In genomic region chr5:83125560-83125959, GRCh38 we compare ENCODE assay signal across 1 cellular context.
TF ChIP-seq lines count a peak whose summit lies in the region.

No MANE protein-coding gene starts in this region.

TF ChIP-seq in GM23338, 12 proteins besides CTCF, POLR2A, EP300 and RAD21:
- TF ChIP-seq NANOG (IDR thresholded peaks at IDR 0.05; ENCODE audit: borderline replicate concordance) (no peak), STAT1 (IDR thresholded peaks at IDR 0.05; ENCODE audit: unreplicated experiment) (no peak), ZNF114 (CRISPR knock-in tag; IDR thresholded peaks at IDR 0.05) (no peak), ZNF331 (CRISPR knock-in tag; IDR thresholded peaks at IDR 0.05; ENCODE audit: low read depth) (no peak), EZH2phosphoT487 (IDR thresholded peaks at IDR 0.05; ENCODE audit: unreplicated experiment) (no peak), CREB1 (CRISPR knock-in tag; IDR thresholded peaks at IDR 0.05; ENCODE audit: low read depth) (no peak), JUNB (IDR thresholded peaks at IDR 0.05; ENCODE audit: unreplicated experiment) (no peak), POLR2AphosphoS5 (IDR thresholded peaks at IDR 0.05; ENCODE audit: low read depth) (no peak), EZH2 (IDR thresholded peaks at IDR 0.05; ENCODE audit: low read depth, unreplicated experiment) (no peak)
- TF ChIP-seq, protein P1, sequence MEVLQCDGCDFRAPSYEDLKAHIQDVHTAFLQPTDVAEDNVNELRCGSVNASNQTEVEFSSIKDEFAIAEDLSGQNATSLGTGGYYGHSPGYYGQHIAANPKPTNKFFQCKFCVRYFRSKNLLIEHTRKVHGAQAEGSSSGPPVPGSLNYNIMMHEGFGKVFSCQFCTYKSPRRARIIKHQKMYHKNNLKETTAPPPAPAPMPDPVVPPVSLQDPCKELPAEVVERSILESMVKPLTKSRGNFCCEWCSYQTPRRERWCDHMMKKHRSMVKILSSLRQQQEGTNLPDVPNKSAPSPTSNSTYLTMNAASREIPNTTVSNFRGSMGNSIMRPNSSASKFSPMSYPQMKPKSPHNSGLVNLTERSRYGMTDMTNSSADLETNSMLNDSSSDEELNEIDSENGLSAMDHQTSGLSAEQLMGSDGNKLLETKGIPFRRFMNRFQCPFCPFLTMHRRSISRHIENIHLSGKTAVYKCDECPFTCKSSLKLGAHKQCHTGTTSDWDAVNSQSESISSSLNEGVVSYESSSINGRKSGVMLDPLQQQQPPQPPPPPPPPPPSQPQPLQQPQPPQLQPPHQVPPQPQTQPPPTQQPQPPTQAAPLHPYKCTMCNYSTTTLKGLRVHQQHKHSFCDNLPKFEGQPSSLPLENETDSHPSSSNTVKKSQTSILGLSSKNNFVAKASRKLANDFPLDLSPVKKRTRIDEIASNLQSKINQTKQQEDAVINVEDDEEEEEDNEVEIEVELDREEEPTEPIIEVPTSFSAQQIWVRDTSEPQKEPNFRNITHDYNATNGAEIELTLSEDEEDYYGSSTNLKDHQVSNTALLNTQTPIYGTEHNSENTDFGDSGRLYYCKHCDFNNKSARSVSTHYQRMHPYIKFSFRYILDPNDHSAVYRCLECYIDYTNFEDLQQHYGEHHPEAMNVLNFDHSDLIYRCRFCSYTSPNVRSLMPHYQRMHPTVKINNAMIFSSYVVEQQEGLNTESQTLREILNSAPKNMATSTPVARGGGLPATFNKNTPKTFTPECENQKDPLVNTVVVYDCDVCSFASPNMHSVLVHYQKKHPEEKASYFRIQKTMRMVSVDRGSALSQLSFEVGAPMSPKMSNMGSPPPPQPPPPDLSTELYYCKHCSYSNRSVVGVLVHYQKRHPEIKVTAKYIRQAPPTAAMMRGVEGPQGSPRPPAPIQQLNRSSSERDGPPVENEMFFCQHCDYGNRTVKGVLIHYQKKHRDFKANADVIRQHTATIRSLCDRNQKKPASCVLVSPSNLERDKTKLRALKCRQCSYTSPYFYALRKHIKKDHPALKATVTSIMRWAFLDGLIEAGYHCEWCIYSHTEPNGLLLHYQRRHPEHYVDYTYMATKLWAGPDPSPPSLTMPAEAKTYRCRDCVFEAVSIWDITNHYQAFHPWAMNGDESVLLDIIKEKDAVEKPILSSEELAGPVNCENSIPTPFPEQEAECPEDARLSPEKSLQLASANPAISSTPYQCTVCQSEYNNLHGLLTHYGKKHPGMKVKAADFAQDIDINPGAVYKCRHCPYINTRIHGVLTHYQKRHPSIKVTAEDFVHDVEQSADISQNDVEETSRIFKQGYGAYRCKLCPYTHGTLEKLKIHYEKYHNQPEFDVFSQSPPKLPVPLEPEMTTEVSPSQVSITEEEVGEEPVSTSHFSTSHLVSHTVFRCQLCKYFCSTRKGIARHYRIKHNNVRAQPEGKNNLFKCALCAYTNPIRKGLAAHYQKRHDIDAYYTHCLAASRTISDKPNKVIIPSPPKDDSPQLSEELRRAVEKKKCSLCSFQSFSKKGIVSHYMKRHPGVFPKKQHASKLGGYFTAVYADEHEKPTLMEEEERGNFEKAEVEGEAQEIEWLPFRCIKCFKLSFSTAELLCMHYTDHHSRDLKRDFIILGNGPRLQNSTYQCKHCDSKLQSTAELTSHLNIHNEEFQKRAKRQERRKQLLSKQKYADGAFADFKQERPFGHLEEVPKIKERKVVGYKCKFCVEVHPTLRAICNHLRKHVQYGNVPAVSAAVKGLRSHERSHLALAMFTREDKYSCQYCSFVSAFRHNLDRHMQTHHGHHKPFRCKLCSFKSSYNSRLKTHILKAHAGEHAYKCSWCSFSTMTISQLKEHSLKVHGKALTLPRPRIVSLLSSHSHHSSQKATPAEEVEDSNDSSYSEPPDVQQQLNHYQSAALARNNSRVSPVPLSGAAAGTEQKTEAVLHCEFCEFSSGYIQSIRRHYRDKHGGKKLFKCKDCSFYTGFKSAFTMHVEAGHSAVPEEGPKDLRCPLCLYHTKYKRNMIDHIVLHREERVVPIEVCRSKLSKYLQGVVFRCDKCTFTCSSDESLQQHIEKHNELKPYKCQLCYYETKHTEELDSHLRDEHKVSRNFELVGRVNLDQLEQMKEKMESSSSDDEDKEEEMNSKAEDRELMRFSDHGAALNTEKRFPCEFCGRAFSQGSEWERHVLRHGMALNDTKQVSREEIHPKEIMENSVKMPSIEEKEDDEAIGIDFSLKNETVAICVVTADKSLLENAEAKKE (CRISPR knock-in tag; IDR thresholded peaks at IDR 0.05) = no peak
- TF ChIP-seq, protein P2, sequence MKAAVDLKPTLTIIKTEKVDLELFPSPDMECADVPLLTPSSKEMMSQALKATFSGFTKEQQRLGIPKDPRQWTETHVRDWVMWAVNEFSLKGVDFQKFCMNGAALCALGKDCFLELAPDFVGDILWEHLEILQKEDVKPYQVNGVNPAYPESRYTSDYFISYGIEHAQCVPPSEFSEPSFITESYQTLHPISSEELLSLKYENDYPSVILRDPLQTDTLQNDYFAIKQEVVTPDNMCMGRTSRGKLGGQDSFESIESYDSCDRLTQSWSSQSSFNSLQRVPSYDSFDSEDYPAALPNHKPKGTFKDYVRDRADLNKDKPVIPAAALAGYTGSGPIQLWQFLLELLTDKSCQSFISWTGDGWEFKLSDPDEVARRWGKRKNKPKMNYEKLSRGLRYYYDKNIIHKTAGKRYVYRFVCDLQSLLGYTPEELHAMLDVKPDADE (IDR thresholded peaks at IDR 0.05) = no peak
- TF ChIP-seq, protein P3, sequence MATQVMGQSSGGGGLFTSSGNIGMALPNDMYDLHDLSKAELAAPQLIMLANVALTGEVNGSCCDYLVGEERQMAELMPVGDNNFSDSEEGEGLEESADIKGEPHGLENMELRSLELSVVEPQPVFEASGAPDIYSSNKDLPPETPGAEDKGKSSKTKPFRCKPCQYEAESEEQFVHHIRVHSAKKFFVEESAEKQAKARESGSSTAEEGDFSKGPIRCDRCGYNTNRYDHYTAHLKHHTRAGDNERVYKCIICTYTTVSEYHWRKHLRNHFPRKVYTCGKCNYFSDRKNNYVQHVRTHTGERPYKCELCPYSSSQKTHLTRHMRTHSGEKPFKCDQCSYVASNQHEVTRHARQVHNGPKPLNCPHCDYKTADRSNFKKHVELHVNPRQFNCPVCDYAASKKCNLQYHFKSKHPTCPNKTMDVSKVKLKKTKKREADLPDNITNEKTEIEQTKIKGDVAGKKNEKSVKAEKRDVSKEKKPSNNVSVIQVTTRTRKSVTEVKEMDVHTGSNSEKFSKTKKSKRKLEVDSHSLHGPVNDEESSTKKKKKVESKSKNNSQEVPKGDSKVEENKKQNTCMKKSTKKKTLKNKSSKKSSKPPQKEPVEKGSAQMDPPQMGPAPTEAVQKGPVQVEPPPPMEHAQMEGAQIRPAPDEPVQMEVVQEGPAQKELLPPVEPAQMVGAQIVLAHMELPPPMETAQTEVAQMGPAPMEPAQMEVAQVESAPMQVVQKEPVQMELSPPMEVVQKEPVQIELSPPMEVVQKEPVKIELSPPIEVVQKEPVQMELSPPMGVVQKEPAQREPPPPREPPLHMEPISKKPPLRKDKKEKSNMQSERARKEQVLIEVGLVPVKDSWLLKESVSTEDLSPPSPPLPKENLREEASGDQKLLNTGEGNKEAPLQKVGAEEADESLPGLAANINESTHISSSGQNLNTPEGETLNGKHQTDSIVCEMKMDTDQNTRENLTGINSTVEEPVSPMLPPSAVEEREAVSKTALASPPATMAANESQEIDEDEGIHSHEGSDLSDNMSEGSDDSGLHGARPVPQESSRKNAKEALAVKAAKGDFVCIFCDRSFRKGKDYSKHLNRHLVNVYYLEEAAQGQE (IDR thresholded peaks at IDR 0.05; ENCODE audit: unreplicated experiment) = no peak
